30 cellular contexts compared by ENCODE assay signal in the genomic region with DNA sequence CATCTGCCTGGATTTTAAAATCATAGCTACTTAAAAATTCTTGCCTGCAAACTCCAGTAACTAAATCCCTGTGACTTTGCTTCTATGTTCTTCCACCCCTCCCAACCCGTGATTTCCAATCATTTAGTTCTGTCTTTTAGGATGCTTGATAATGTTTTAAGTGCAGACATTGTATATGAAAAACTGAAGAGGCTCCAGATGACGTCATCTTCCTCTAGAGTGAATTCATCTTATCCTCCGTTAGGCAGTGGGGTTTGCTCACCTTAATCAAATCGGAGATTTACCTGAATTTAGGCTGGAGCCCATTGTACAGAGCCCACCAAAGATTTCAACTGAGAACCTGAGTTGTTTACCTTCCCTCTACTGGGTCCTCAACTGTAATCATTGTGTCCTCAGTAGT.
"Had no signal": no experiment of that assay in that cellular context is flagged by ENCODE, and none has a peak within 500 bp of the region (broad histone marks: within the 10 kb centered on the region; RNA-seq: fewer than 3 reads in every experiment).

No MANE protein-coding gene starts in this region.

- H3K36me3 ChIP-seq: neural progenitor cell, ovary, spleen, suprapubic skin, tibial artery, transverse colon, upper lobe of left lung, vagina had no signal

- H3K9me3 Mint-ChIP-seq: natural killer cell; nephron; neural progenitor cell; stimulated activated memory B cell treated with anti-CD40 and anti-IgM and Interleukin-4, amounts not matched to agents 10 μg/mL and 1 μg/mL and 100 μg/mL, for 72 hours; stimulated activated naive CD8-positive, alpha-beta T cell treated with anti-CD3 and anti-CD28 coated beads, Interleukin-15, amount 100 ng/mL, for 72 hours had no signal

- ATAC-seq: natural killer cell; psoas muscle; right cardiac atrium; sciatic nerve; stimulated activated memory B cell treated with anti-CD40 and anti-IgM and Interleukin-4, amounts not matched to agents 10 μg/mL and 1 μg/mL and 100 μg/mL, for 72 hours; stimulated activated naive CD8-positive, alpha-beta T cell treated with anti-CD3 and anti-CD28 coated beads, Interleukin-15, amount 100 ng/mL, for 72 hours; stimulated activated naive CD8-positive, alpha-beta T cell treated with anti-CD3 and anti-CD28 coated beads, Interleukin-15, Interleukin-2, amounts not matched to agents 100 U/mL and 50 U/mL, for 24 hours had no signal

- H3K79me2 ChIP-seq: parathyroid adenoma had no signal

- H3K4me2 ChIP-seq: neural progenitor cell, smooth muscle cell had no signal

- H3K9me3 ChIP-seq: ovary, psoas muscle, spleen, suprapubic skin, testis, tibial artery, transverse colon, upper lobe of left lung, vagina had no signal

- H3K27me3 Mint-ChIP-seq: progenitor cell of endocrine pancreas; stimulated activated memory B cell treated with anti-CD40 and anti-IgM and Interleukin-4, amounts not matched to agents 10 μg/mL and 1 μg/mL and 100 μg/mL, for 72 hours; stimulated activated naive CD8-positive, alpha-beta T cell treated with anti-CD3 and anti-CD28 coated beads, Interleukin-15, amount 100 ng/mL, for 72 hours had no signal

- DNase-seq: natural killer cell; occipital lobe; ovary; posterior cingulate gyrus; psoas muscle; right cardiac atrium; spleen; stimulated activated CD4-positive, alpha-beta T cell treated with anti-CD3 and anti-CD28 coated beads, Interleukin-12 subunit alpha, Interleukin-12 subunit beta, amount 100 ng/mL, for 4 hours; stimulated activated CD4-positive, alpha-beta T cell treated with anti-CD3 and anti-CD28 coated beads, Interleukin-1b, Interleukin-23, amount 100 ng/mL, for 48 hours; stimulated activated CD4-positive, alpha-beta T cell treated with anti-CD3 and anti-CD28 coated beads, Interleukin-4, amount 100 ng/mL, for 1 hour; stimulated activated CD4-positive, alpha-beta T cell treated with anti-CD3 and anti-CD28 coated beads, Interleukin-4, amount 100 ng/mL, for 4 hours; stimulated activated CD8-positive, alpha-beta memory T cell treated with anti-CD3 and anti-CD28 coated beads, Interleukin-4, amount 100 ng/mL, for 48 hours; stimulated activated naive CD4-positive, alpha-beta T cell; stimulated activated naive CD8-positive, alpha-beta T cell treated with anti-CD3 and anti-CD28 coated beads, Interleukin-15, amount 100 ng/mL, for 72 hours; stimulated activated naive CD8-positive, alpha-beta T cell treated with anti-CD3 and anti-CD28 coated beads, Interleukin-15, Interleukin-2, amounts not matched to agents 100 U/mL and 50 U/mL, for 24 hours; testis; tibial artery; transverse colon; upper lobe of left lung had no signal

- H3K27ac Mint-ChIP-seq: natural killer cell; nephron; neural progenitor cell; progenitor cell of endocrine pancreas; stimulated activated memory B cell treated with anti-CD40 and anti-IgM and Interleukin-4, amounts not matched to agents 10 μg/mL and 1 μg/mL and 100 μg/mL, for 72 hours; stimulated activated naive CD8-positive, alpha-beta T cell treated with anti-CD3 and anti-CD28 coated beads, Interleukin-15, amount 100 ng/mL, for 72 hours had no signal

- H3K27me3 ChIP-seq: neural progenitor cell, ovary, spleen, suprapubic skin, testis, tibial artery, transverse colon, upper lobe of left lung, vagina had no signal

- H3K4me1 ChIP-seq: neural progenitor cell, parathyroid adenoma, psoas muscle, suprapubic skin, testis, tibial artery, transverse colon, upper lobe of left lung, vagina had no signal

- H3K4me1 Mint-ChIP-seq: stimulated activated memory B cell treated with anti-CD40 and anti-IgM and Interleukin-4, amounts not matched to agents 10 μg/mL and 1 μg/mL and 100 μg/mL, for 72 hours; stimulated activated naive CD8-positive, alpha-beta T cell treated with anti-CD3 and anti-CD28 coated beads, Interleukin-15, amount 100 ng/mL, for 72 hours had no signal

- H3K27ac ChIP-seq: neural progenitor cell, ovary, parathyroid adenoma, psoas muscle, skin epidermis, spleen, suprapubic skin, testis, tibial artery, transverse colon, upper lobe of left lung, vagina had no signal

- H3K4me3 ChIP-seq: neural progenitor cell, ovary, psoas muscle, skin epidermis, smooth muscle cell, spleen, suprapubic skin, testis, tibial artery, transverse colon, upper lobe of left lung, vagina had no signal

- H3K36me3 Mint-ChIP-seq: natural killer cell; neural progenitor cell; stimulated activated memory B cell treated with anti-CD40 and anti-IgM and Interleukin-4, amounts not matched to agents 10 μg/mL and 1 μg/mL and 100 μg/mL, for 72 hours had no signal

- FAIRE-seq: urothelium cell line had no signal

- H3K9ac ChIP-seq: neural progenitor cell, parathyroid adenoma had no signal

- H3K4me3 Mint-ChIP-seq: natural killer cell; nephron; neural progenitor cell; stimulated activated memory B cell treated with anti-CD40 and anti-IgM and Interleukin-4, amounts not matched to agents 10 μg/mL and 1 μg/mL and 100 μg/mL, for 72 hours; stimulated activated naive CD8-positive, alpha-beta T cell treated with anti-CD3 and anti-CD28 coated beads, Interleukin-15, amount 100 ng/mL, for 72 hours had no signal
